Comparison of ENCODE assay signal across 14 cellular contexts in the genomic region with DNA sequence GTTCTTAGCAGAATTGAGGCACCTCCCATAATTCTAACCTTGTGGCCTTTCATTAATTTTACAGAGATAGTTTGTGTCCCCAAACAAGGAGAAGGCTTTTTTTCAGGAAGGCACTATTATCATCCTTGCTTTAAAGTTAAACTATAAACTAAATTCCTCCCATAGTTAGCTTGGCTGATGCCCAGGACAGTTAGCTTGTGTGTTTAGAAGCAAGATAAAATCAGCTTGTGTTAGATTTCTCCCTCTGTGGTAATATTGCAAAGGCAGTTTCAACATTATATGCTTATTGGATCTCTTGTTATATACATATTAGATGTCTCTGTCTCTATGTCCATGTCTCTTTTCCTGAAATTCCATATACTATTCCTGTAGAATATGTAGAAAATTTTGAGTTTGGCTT.
"Had no signal": no experiment of that assay in that cellular context is flagged by ENCODE, and none has a peak within 500 bp of the region (broad histone marks: within the 10 kb centered on the region; RNA-seq: fewer than 3 reads in every experiment).

No MANE protein-coding gene starts in this region.

- H3K4me3 Mint-ChIP-seq: naive B cell; stimulated activated naive B cell treated with anti-CD40 and anti-IgM and Interleukin-4, amounts not matched to agents 10 μg/mL and 1 μg/mL and 100 μg/mL, for 72 hours; type B pancreatic cell had no signal

- H3K27me3 Mint-ChIP-seq: naive B cell; stimulated activated naive B cell treated with anti-CD40 and anti-IgM and Interleukin-4, amounts not matched to agents 10 μg/mL and 1 μg/mL and 100 μg/mL, for 72 hours; type B pancreatic cell had no signal

- DNase-seq: activated effector memory CD4-positive, alpha-beta T cell treated with Interleukin-2 at 50 U/mL for 16 hours; left cardiac atrium; naive B cell; posterior cingulate gyrus; stimulated activated CD4-positive, alpha-beta T cell treated with anti-CD3 and anti-CD28 coated beads, Interleukin-2, amount 100 ng/mL, for 24 hours; stimulated activated naive B cell treated with anti-CD40 and anti-IgM and Interleukin-4, amounts not matched to agents 10 μg/mL and 1 μg/mL and 100 μg/mL, for 72 hours; substantia nigra; T-helper 2 cell had no signal

- H3K27me3 ChIP-seq: breast epithelium, esophagus muscularis mucosa, right atrium auricular region had no signal

- H3K4me1 ChIP-seq: breast epithelium, esophagus muscularis mucosa, right atrium auricular region had no signal

- H3K4me1 Mint-ChIP-seq: naive B cell had no signal

- H3K36me3 Mint-ChIP-seq: naive B cell; stimulated activated naive B cell treated with anti-CD40 and anti-IgM and Interleukin-4, amounts not matched to agents 10 μg/mL and 1 μg/mL and 100 μg/mL, for 72 hours; type B pancreatic cell had no signal

- H3K36me3 ChIP-seq: breast epithelium, esophagus muscularis mucosa, right atrium auricular region had no signal

- ATAC-seq: activated naive CD4-positive, alpha-beta T cell treated with anti-CD3 and anti-CD28 coated beads, Interleukin-2, amount 50 U/mL, for 72 hours; left cardiac atrium; stimulated activated naive B cell treated with anti-CD40 and anti-IgM and Interleukin-4, amounts not matched to agents 10 μg/mL and 1 μg/mL and 100 μg/mL, for 72 hours had no signal

- H3K4me3 ChIP-seq: breast epithelium, esophagus muscularis mucosa, lung, right atrium auricular region had no signal

- H3K27ac ChIP-seq: breast epithelium, esophagus muscularis mucosa, right atrium auricular region had no signal

- H3K27ac Mint-ChIP-seq: activated naive CD4-positive, alpha-beta T cell treated with anti-CD3 and anti-CD28 coated beads, Interleukin-2, amount 50 U/mL, for 72 hours; naive B cell; stimulated activated naive B cell treated with anti-CD40 and anti-IgM and Interleukin-4, amounts not matched to agents 10 μg/mL and 1 μg/mL and 100 μg/mL, for 72 hours; type B pancreatic cell had no signal
